In genomic region chr1:121238384-121238783, GRCh38 we compare ENCODE assay signal across 7 cellular contexts. TPM values are rescaled to one million over a fixed set of nuclear protein-coding genes. Genes with fewer than 3 reads are reported as not detected.
DNase-seq lines count a peak whose midpoint lies in the region; ATAC-seq, FAIRE-seq and TF ChIP-seq lines count a peak whose summit lies in the region.
"Not testable (repeated sequence)": the region's sequence is repeated elsewhere in the genome, so short reads cannot be mapped to it uniquely, and the experiment has no call there.

No MANE protein-coding gene starts in this region.

- not testable (repeated sequence) for TF ChIP-seq EP300 in K562 (IDR thresholded peaks at IDR 0.05; ENCODE audit: low read length)

- not testable (repeated sequence) for H3K9me3 ChIP-seq in K562 (replicated peaks; ENCODE audit: control insufficient read depth, insufficient read depth, low read depth, low read length)

- TF ChIP-seq RAD21 in K562 (CRISPR knock-in tag; conservative IDR thresholded peaks at IDR 0.05 in 1 of 2, IDR thresholded peaks at IDR 0.05 in 1 of 2) = not testable (repeated sequence)

- not testable (repeated sequence) for H3K9ac ChIP-seq in K562 (ENCODE audit: insufficient read depth in 1 of 2, low read depth in 2 of 2, low read length in 2 of 2)

- BruUV-seq in K562 (replicated peaks; lab: Mats Ljungman, UMichigan) = not testable (repeated sequence)

- POLR2A ChIA-PET in K562 (lab: Yijun Ruan, JAX) = not testable (repeated sequence)

- not testable (repeated sequence) for H3K27ac Mint-ChIP-seq in T-helper 2 cell treated with Interferon-gamma antibody and Interleukin-4, amounts not matched to agents 5 μg/mL and 100 μg/mL, for 36 hours

- H2AFZ ChIP-seq in K562 (ENCODE audit: low read depth, low read length) = not testable (repeated sequence)

- in situ Hi-C loops in K562 (cut with MboI) = not testable (repeated sequence)

- not testable (repeated sequence) for H3K27ac ChIP-seq in K562 (ENCODE audit: extremely low read depth, low read depth, low read length)

- not testable (repeated sequence) for H3K9me3 Mint-ChIP-seq in T-helper 2 cell treated with Interferon-gamma antibody and Interleukin-4, amounts not matched to agents 5 μg/mL and 100 μg/mL, for 36 hours

- not testable (repeated sequence) for H3K9me1 ChIP-seq in K562 (ENCODE audit: control insufficient read depth, insufficient read depth, low read length)

- not testable (repeated sequence) for H3K27me3 Mint-ChIP-seq in T-helper 2 cell treated with Interferon-gamma antibody and Interleukin-4, amounts not matched to agents 5 μg/mL and 100 μg/mL, for 36 hours (ENCODE audit: low read depth)

- peak; percentile 21 for DNase-seq in T-helper 2 cell treated with Interferon-gamma antibody and Interleukin-4, amounts not matched to agents 5 μg/mL and 100 μg/mL, for 36 hours (ENCODE audit: low spot score)
- not testable (repeated sequence) for DNase-seq in K562 (ENCODE audit: extremely low read depth in 1 of 4, low spot score in 3 of 4)

- not testable (repeated sequence) for TF ChIP-seq CTCF in K562 (IDR thresholded peaks at IDR 0.05 in 2 of 3, conservative IDR thresholded peaks at IDR 0.05 in 1 of 3; ENCODE audit: insufficient read depth in 2 of 3, low read depth in 1 of 3, low read length in 3 of 3)

- not testable (repeated sequence) for H4K20me1 ChIP-seq in K562 (replicated peaks; ENCODE audit: control insufficient read depth, insufficient read depth, low read length)

- WGBS in K562 (ENCODE audit: insufficient coverage, low coverage, missing lambda C conversion rate) = 0% methylated on average over 1 of the region's 1 CpG

- CTCF ChIA-PET in K562 (lab: Yijun Ruan, JAX; ENCODE audit: low intra/inter-chr PET ratio) = not testable (repeated sequence)

- H3K4me2 ChIP-seq in K562 (ENCODE audit: insufficient read depth, low read length) = not testable (repeated sequence)

- intact Hi-C loops in K562 (cut with micrococcal nuclease) = not testable (repeated sequence)

- not testable (repeated sequence) for H3K36me3 Mint-ChIP-seq in T-helper 2 cell treated with Interferon-gamma antibody and Interleukin-4, amounts not matched to agents 5 μg/mL and 100 μg/mL, for 36 hours (ENCODE audit: low read depth)

- not testable (repeated sequence) for H3K4me3 Mint-ChIP-seq in T-helper 2 cell treated with Interferon-gamma antibody and Interleukin-4, amounts not matched to agents 5 μg/mL and 100 μg/mL, for 36 hours

- not testable (repeated sequence) for H3K79me2 ChIP-seq in K562 (ENCODE audit: control insufficient read depth, insufficient read depth, low read length)

- not testable (repeated sequence) for H3K4me1 Mint-ChIP-seq in T-helper 2 cell treated with Interferon-gamma antibody and Interleukin-4, amounts not matched to agents 5 μg/mL and 100 μg/mL, for 36 hours (ENCODE audit: low read depth)

- H3K4me1 ChIP-seq in K562 (replicated peaks in 1 of 2; ENCODE audit: control insufficient read depth in 2 of 2, insufficient read depth in 2 of 2, low read length in 2 of 2) = not testable (repeated sequence)

- ATAC-seq in GM18861 (IDR thresholded peaks at IDR 0.05; ENCODE audit: unreplicated experiment) (peak; percentile 91), GM19452 (IDR thresholded peaks at IDR 0.05; ENCODE audit: unreplicated experiment) (peak; percentile 94), GM21723 (IDR thresholded peaks at IDR 0.05; ENCODE audit: unreplicated experiment) (peak; percentile 78), HG02970 (IDR thresholded peaks at IDR 0.05; ENCODE audit: low FRiP score, unreplicated experiment) (peak; percentile 51), HG03342 (IDR thresholded peaks at IDR 0.05; ENCODE audit: unreplicated experiment) (peak; percentile 85), K562 (peak; percentile 78)

- H3K4me3 ChIP-seq in K562 = not testable (repeated sequence)

- H3K27me3 ChIP-seq in K562 (ENCODE audit: control insufficient read depth in 2 of 2, insufficient read depth in 2 of 2, low read length in 2 of 2) = not testable (repeated sequence)

- not testable (repeated sequence) for H3K36me3 ChIP-seq in K562 (ENCODE audit: control insufficient read depth, insufficient read depth, low read length)

- not testable (repeated sequence) for FAIRE-seq in K562 (lab: Jason Lieb, UNC)

- TF ChIP-seq POLR2A in K562 (conservative IDR thresholded peaks at IDR 0.05) = not testable (repeated sequence)

TF ChIP-seq in K562, 482 proteins besides CTCF, POLR2A, EP300 and RAD21:
- TF ChIP-seq ZNF384 (IDR thresholded peaks at IDR 0.05; ENCODE audit: low read depth, low read length) (peak; percentile 54), TEAD4 (IDR thresholded peaks at IDR 0.05; ENCODE audit: low read length) (peak; percentile 56), KLF16 (IDR thresholded peaks at IDR 0.05) (peak; percentile 25; the same call in 1 of the 2 replicates)
- not testable (repeated sequence) for TF ChIP-seq TEAD4 (CRISPR knock-in tag; IDR thresholded peaks at IDR 0.05; ENCODE audit: borderline replicate concordance)

RNA-seq across cellular contexts. Expression of gene SRGAP2C, which starts 53.6 kb away (rescaled TPM):
- total RNA-seq in K562 (2011; cell fraction: chromatin; rRNA removed; ENCODE audit: low replicate concordance) = 11.1 and 23.4 TPM in 2 replicates
- total RNA-seq in K562 (2011; cell fraction: nucleolus; rRNA removed) = 9.5 and 11.6 TPM in 2 replicates
- total RNA-seq in K562 (2011; cell fraction: nucleoplasm; rRNA removed) = 17.5 and 23.4 TPM in 2 replicates
- total RNA-seq in K562 (2014; rRNA removed) = 7.7 and 12.3 TPM in 2 replicates
- 10.1 and 11.6 TPM in 2 replicates for total RNA-seq in K562 (2014; rRNA removed; fragmentation: Illumina TruSeq; extraction: Trizol)
- 7.9 and 8.7 TPM in 2 replicates for total RNA-seq in K562 (2015; rRNA removed; fragmentation: Illumina TruSeq; extraction: Trizol)
- 21.1 and 21.9 TPM in 2 replicates for total RNA-seq in K562 (2021)
- polyA plus RNA-seq in K562 (2011; rRNA removed) = 8.8 and 9.3 TPM in 2 replicates
- 3.9 and 6.6 TPM in 2 replicates for polyA plus RNA-seq in K562 (2011; cell fraction: cytosol; rRNA removed)
- 7.4 and 7.6 TPM in 2 replicates for polyA plus RNA-seq in K562 (2011; cell fraction: nucleus; rRNA removed)
- polyA plus RNA-seq in K562 (2012) = 5.0 and 7.5 TPM in 2 replicates
- 6.4 and 7.4 TPM in 2 replicates for polyA plus RNA-seq in K562 (2014; fragmentation: Illumina TruSeq; extraction: Trizol)
- 1 to 10 TPM; 5.1 to 6.6 TPM for polyA plus RNA-seq in K562 (2014; fragmentation: Nextera tagmentation; extraction: Ambion mirVana)
- 5.0 and 5.9 TPM in 2 replicates for polyA plus RNA-seq in K562 (2014; rRNA removed)
- 22.8 and 24.9 TPM in 2 replicates for polyA minus RNA-seq in K562 (2011; rRNA and poly(A)+ RNA removed)
- 12.6 and 16.4 TPM in 2 replicates for polyA minus RNA-seq in K562 (2011; cell fraction: cytosol; rRNA and poly(A)+ RNA removed)
- 11.8 and 12.4 TPM in 2 replicates for polyA minus RNA-seq in K562 (2011; cell fraction: nucleus; rRNA and poly(A)+ RNA removed)

RNA-seq across cellular contexts. Expression of gene FAM72B, which starts 54.2 kb away (rescaled TPM):
- 19.4 and 39.9 TPM in 2 replicates for total RNA-seq in K562 (2011; cell fraction: chromatin; rRNA removed; ENCODE audit: low replicate concordance)
- total RNA-seq in K562 (2011; cell fraction: nucleolus; rRNA removed) = 19.5 and 22.2 TPM in 2 replicates
- 56.9 and 85.5 TPM in 2 replicates for total RNA-seq in K562 (2011; cell fraction: nucleoplasm; rRNA removed)
- total RNA-seq in K562 (2014; rRNA removed) (20.8 and 23.4 TPM in 2 replicates), K562 (2014; rRNA removed; fragmentation: Illumina TruSeq; extraction: Trizol) (33.1 and 38.1 TPM in 2 replicates), K562 (2015; rRNA removed; fragmentation: Illumina TruSeq; extraction: Trizol) (30.0 and 32.2 TPM in 2 replicates), K562 (2021) (21.9 and 26.1 TPM in 2 replicates)
- polyA plus RNA-seq in K562 (2011; rRNA removed) (47.6 and 52.3 TPM in 2 replicates), K562 (2014; fragmentation: Illumina TruSeq; extraction: Trizol) (43.3 and 61.7 TPM in 2 replicates), K562 (2014; fragmentation: Nextera tagmentation; extraction: Ambion mirVana) (10 to 100 TPM; 11.8 to 13.4 TPM), K562 (2014; rRNA removed) (31.5 and 36.7 TPM in 2 replicates)
- polyA plus RNA-seq in K562 (2011; cell fraction: cytosol; rRNA removed) = 15.7 and 26.6 TPM in 2 replicates
- polyA plus RNA-seq in K562 (2011; cell fraction: nucleus; rRNA removed) = 22.6 and 31.2 TPM in 2 replicates
- 24.1 and 28.2 TPM in 2 replicates for polyA plus RNA-seq in K562 (2012)
- polyA minus RNA-seq in K562 (2011; rRNA and poly(A)+ RNA removed) = 61.9 and 70.9 TPM in 2 replicates
- 19.7 and 20.0 TPM in 2 replicates for polyA minus RNA-seq in K562 (2011; cell fraction: cytosol; rRNA and poly(A)+ RNA removed)
- 15.6 and 33.1 TPM in 2 replicates for polyA minus RNA-seq in K562 (2011; cell fraction: nucleus; rRNA and poly(A)+ RNA removed)
